15 cellular contexts compared by ENCODE assay signal in the genomic region with DNA sequence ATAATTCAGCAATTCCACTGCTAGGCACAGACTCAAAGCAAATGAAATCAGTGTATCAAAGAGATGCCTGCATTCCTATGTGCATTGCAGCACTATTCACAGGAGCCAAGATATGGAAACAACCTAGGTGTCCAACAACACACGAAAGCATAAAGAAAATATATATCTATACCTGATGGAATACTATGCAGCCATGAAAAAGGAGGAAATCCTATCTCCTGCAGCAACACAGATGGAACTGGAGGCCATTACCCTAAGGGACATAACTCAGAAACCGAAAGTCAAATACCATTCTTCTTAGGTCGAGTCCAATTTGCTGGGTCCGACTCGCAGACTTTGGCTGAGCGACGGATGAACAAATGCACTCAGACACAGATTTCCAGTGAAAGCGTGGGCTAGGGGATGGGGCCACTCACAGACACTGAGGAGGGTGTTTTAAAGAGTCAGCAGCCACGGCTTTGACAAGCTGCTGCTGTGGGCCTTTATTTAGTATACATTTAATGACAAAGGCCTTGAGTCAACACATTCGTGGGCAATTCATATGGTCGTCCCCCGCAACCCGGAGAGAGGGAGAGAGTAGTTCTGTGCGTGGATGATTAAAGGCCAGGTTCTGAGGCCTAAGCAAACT.
DNase-seq lines count a peak whose midpoint lies in the region; ATAC-seq and TF ChIP-seq lines count a peak whose summit lies in the region.
"Had no signal": no experiment of that assay in that cellular context is flagged by ENCODE, and none has a peak within 500 bp of the region (broad histone marks: within the 10 kb centered on the region; RNA-seq: fewer than 3 reads in every experiment).

No MANE protein-coding gene starts in this region.

- H3K27ac ChIP-seq in Karpas-422 (ENCODE audit: low read length) = no peak overlapping the region
- no peak overlapping the region for H3K27ac ChIP-seq in mesendoderm (ENCODE audit: low read depth, low read length)
- no peak overlapping the region for H3K27ac ChIP-seq in aorta (ENCODE audit: low read depth in 1 of 2, low read length in 2 of 2)
- H3K27ac ChIP-seq: A549 had no signal

- CTCF ChIA-PET in Caco-2 (lab: Charles Lee) = no interaction called here

- no peak overlapping the region for H3K4ac ChIP-seq in mesendoderm (ENCODE audit: low read depth, low read length)

- H3K4me1 ChIP-seq in Karpas-422 (ENCODE audit: low read length) = no peaks in the 10 kb centered on the region
- peaks cover 3% of the 10 kb centered on the region for H3K4me1 ChIP-seq in mesendoderm (ENCODE audit: control insufficient read depth, low read depth, low read length)
- H3K4me1 ChIP-seq in Caco-2 = peaks cover 35% of the 10 kb centered on the region
- H3K4me1 ChIP-seq in aorta (ENCODE audit: control insufficient read depth in 1 of 2, insufficient read depth in 2 of 2, low read length in 2 of 2) = no peaks in the 10 kb centered on the region
- H3K4me1 ChIP-seq: BE2C had no signal

- no peak overlapping the region for H3K4me2 ChIP-seq in Karpas-422 (ENCODE audit: low read depth, low read length, poor library complexity, severe bottlenecking)
- no peak overlapping the region for H3K4me2 ChIP-seq in mesendoderm (ENCODE audit: low read length)
- H3K4me2 ChIP-seq: A549 had no signal

- H3K36me3 Mint-ChIP-seq in Caco-2 (ENCODE audit: insufficient read depth, unreplicated experiment) = peaks cover 80% of the 10 kb centered on the region

- no peak overlapping the region for H2AK5ac ChIP-seq in mesendoderm (ENCODE audit: low read length)

- no peak overlapping the region for H2AFZ ChIP-seq in Karpas-422 (ENCODE audit: low read length)

- peaks cover 24% of the 10 kb centered on the region for H3K4me1 Mint-ChIP-seq in Caco-2 (ENCODE audit: low read depth, unreplicated experiment)
- H3K4me1 Mint-ChIP-seq: CD8-positive, alpha-beta memory T cell had no signal

- H3K23ac ChIP-seq in mesendoderm (ENCODE audit: low read length) = no peak overlapping the region

- no peaks in the 10 kb centered on the region for H3K9me3 Mint-ChIP-seq in Caco-2 (ENCODE audit: unreplicated experiment)

- no peak overlapping the region for H3K4me3 Mint-ChIP-seq in Caco-2 (ENCODE audit: unreplicated experiment)
- H3K4me3 Mint-ChIP-seq: CD8-positive, alpha-beta memory T cell; HFFc6 had no signal

- no CpG with 5 or more reads among the region's 14 CpGs for whole genome bisulfite sequencing in mesendoderm (ENCODE audit: extremely low coverage, insufficient coverage, low lambda C conversion rate)
- WGBS in aorta, 2 donors = 97% methylated on average over 14 of the region's 14 CpGs

- H3K9me3 ChIP-seq in Karpas-422 (ENCODE audit: low read length) (peaks cover 8% of the 10 kb centered on the region; the same call in 1 of the 2 replicates), Caco-2 (peaks cover 9% of the 10 kb centered on the region; the same call in 1 of the 2 replicates), aorta (ENCODE audit: control insufficient read depth, low read length) (peaks cover 3% of the 10 kb centered on the region)
- H3K9me3 ChIP-seq: A549, BE2C, HAP-1 had no signal

- H3K27ac Mint-ChIP-seq in Caco-2 (ENCODE audit: unreplicated experiment) = no peak overlapping the region
- H3K27ac Mint-ChIP-seq: CD8-positive, alpha-beta memory T cell; HFFc6 had no signal

- BruUV-seq in Caco-2 (replicated peaks; lab: Mats Ljungman, UMichigan) = no TSS peak

- H4K20me1 ChIP-seq in Karpas-422 (ENCODE audit: insufficient read depth, low read depth, low read length) = no peaks in the 10 kb centered on the region

- POLR2A ChIA-PET in Caco-2 (lab: Charles Lee) = no interaction called here

- no peak overlapping the region for H3K4me3 ChIP-seq in Karpas-422 (ENCODE audit: low read length)
- H3K4me3 ChIP-seq in mesendoderm (ENCODE audit: low read length) = peak overlapping the region; percentile 2
- H3K4me3 ChIP-seq in Caco-2 (ENCODE audit: low read depth, low read length) = no peak overlapping the region
- no peak overlapping the region for H3K4me3 ChIP-seq in aorta (ENCODE audit: low read length in 2 of 2)
- H3K4me3 ChIP-seq: A549, HAP-1 had no signal

- H3K18ac ChIP-seq in mesendoderm (ENCODE audit: low read length) = no peak overlapping the region

- no peak overlapping the region for H4K8ac ChIP-seq in mesendoderm (ENCODE audit: low read depth, low read length)

- ATAC-seq in aorta (ENCODE audit: low FRiP score) = no peak
- ATAC-seq: A549 had no signal

- H2BK15ac ChIP-seq in mesendoderm (replicated peaks; ENCODE audit: low read depth) = no peak overlapping the region

- no peaks in the 10 kb centered on the region for H3K27me3 ChIP-seq in Karpas-422 (ENCODE audit: low read length)
- no peaks in the 10 kb centered on the region for H3K27me3 ChIP-seq in mesendoderm (ENCODE audit: insufficient read depth, low read length, poor library complexity)
- H3K27me3 ChIP-seq in Caco-2 (replicated peaks; ENCODE audit: control insufficient read depth, insufficient read depth, low read length) = no peaks in the 10 kb centered on the region
- no peaks in the 10 kb centered on the region for H3K27me3 ChIP-seq in aorta (ENCODE audit: control insufficient read depth in 1 of 2, insufficient read depth in 2 of 2, low read length in 1 of 2)
- H3K27me3 ChIP-seq: BE2C had no signal

- peaks cover 7% of the 10 kb centered on the region for H3K36me3 ChIP-seq in Karpas-422 (ENCODE audit: insufficient read depth, low read length)
- peaks cover 2% of the 10 kb centered on the region for H3K36me3 ChIP-seq in mesendoderm (ENCODE audit: control insufficient read depth, insufficient read depth, low read length)
- peaks cover 6% of the 10 kb centered on the region for H3K36me3 ChIP-seq in Caco-2 (ENCODE audit: control insufficient read depth, insufficient read depth, low read length)
- peaks cover 0 to 3% of the 10 kb centered on the region in 2 donors for H3K36me3 ChIP-seq in aorta (ENCODE audit: control insufficient read depth in 1 of 2, insufficient read depth in 2 of 2, low read length in 1 of 2)
- H3K36me3 ChIP-seq: BE2C had no signal

- H3K9ac ChIP-seq in Karpas-422 (ENCODE audit: low read length) = no peak overlapping the region
- H3K9ac ChIP-seq in mesendoderm (ENCODE audit: low read length) = no peak overlapping the region

- DNase-seq in Karpas-422 (peak; percentile 25), ecto neural progenitor cell (ENCODE audit: low spot score) (peak; percentile 13), mesendoderm (no peak), Caco-2 (no peak), aorta (no peak), T1000 (lab: John Stamatoyannopoulos, UW) (no peak)
- no peak for DNase-seq in stimulated activated naive CD4-positive, alpha-beta T cell (lab: John Stamatoyannopoulos, UW)
- DNase-seq: BE2C; CD8-positive, alpha-beta memory T cell; DMS53; GF-D8; GOT3; HFFc6 had no signal

- no peak overlapping the region for H2BK5ac ChIP-seq in mesendoderm (ENCODE audit: low read length)

- no peaks in the 10 kb centered on the region for H3K9me2 ChIP-seq in Karpas-422 (replicated peaks; ENCODE audit: insufficient read depth, low read length)

- H3K79me1 ChIP-seq in mesendoderm (ENCODE audit: low read length) = peaks cover 2% of the 10 kb centered on the region

- no peaks in the 10 kb centered on the region for H3K27me3 Mint-ChIP-seq in Caco-2 (ENCODE audit: insufficient read depth, unreplicated experiment)
- H3K27me3 Mint-ChIP-seq: CD8-positive, alpha-beta memory T cell had no signal

- H3K79me2 ChIP-seq in Karpas-422 (ENCODE audit: low read length) = 0 out of 2 replicates have a peak, but pooled peaks cover 5% of the 10 kb centered on the region
- H3K79me2 ChIP-seq in mesendoderm (ENCODE audit: control insufficient read depth, insufficient read depth, low read length) = no peaks in the 10 kb centered on the region

- H2BK120ac ChIP-seq in mesendoderm (ENCODE audit: low read depth, low read length) = no peak overlapping the region

- no peak overlapping the region for H4K5ac ChIP-seq in mesendoderm (ENCODE audit: low read length)

- TF ChIP-seq CTCF in Caco-2 (IDR thresholded peaks at IDR 0.05; ENCODE audit: insufficient read depth in 1 of 2, low read depth in 1 of 2, low read length in 1 of 2, severe bottlenecking in 1 of 2, unreplicated experiment in 1 of 2) = no peak

- no peak overlapping the region for H3K56ac ChIP-seq in mesendoderm (ENCODE audit: low read length)

- intact Hi-C loops in Caco-2 (cut with micrococcal nuclease; ENCODE audit: unreplicated experiment) = no loop called here
- intact Hi-C loops in aorta (cut with DNase I) = no loop called here

Comparison
In these comparisons a context has a peak if more than half of its experiments do, and no peak if none do; other contexts are left out.
1. DNase-seq: peak in Karpas-422 (single experiment) and ecto neural progenitor cell (single experiment); none in mesendoderm (single experiment), Caco-2 (0 of 2), stimulated activated naive CD4-positive, alpha-beta T cell (0 of 6), aorta (0 of 2) and T1000 (single experiment).